Comparison of ENCODE assay signal across 26 cellular contexts in genomic region chr18:6336239-6336638, GRCh38.
"Had no signal": no experiment of that assay in that cellular context is flagged by ENCODE, and none has a peak within 500 bp of the region (broad histone marks: within the 10 kb centered on the region; RNA-seq: fewer than 3 reads in every experiment).

No MANE protein-coding gene starts in this region.

- H3K4me1 ChIP-seq: colonic mucosa, esophagus squamous epithelium, gastrocnemius medialis, left lung, lower lobe of right lung had no signal

- H3K27me3 ChIP-seq: colonic mucosa, esophagus squamous epithelium, gastrocnemius medialis, heart right ventricle, left lung had no signal

- FAIRE-seq: endometrium, islet of Langerhans, keratinocyte had no signal

- H3K9me3 ChIP-seq: colonic mucosa, esophagus squamous epithelium, mucosa of descending colon had no signal

- ATAC-seq: effector memory CD8-positive, alpha-beta T cell; esophagus mucosa; gastrocnemius medialis; heart right ventricle; left cardiac atrium; left lung; left ventricle myocardium superior; lower lobe of right lung; mucosa of descending colon had no signal

- DNase-seq: colonic mucosa; cortex of kidney; effector CD8-positive, alpha-beta T cell; effector memory CD8-positive, alpha-beta T cell; endodermal cell; erythroblast; esophagus squamous epithelium; foreskin fibroblast; foreskin melanocyte; gastrocnemius medialis; glutamatergic neuron; head of caudate nucleus; heart right ventricle; hippocampal formation; left cardiac atrium; left lung; left ventricle myocardium superior; lower lobe of right lung; mesenchymal stem cell; mucosa of descending colon; naive B cell had no signal

- H3K4me3 ChIP-seq: colonic mucosa, esophagus squamous epithelium, gastrocnemius medialis, heart right ventricle, left lung, lower lobe of right lung, mucosa of descending colon had no signal

- H3K27ac ChIP-seq: colonic mucosa, epithelial cell of prostate, esophagus squamous epithelium, gastrocnemius medialis, heart right ventricle, left lung, lower lobe of right lung had no signal

- H3K36me3 ChIP-seq: colonic mucosa, esophagus squamous epithelium, gastrocnemius medialis, heart right ventricle, left lung, lower lobe of right lung had no signal
